17 cellular contexts compared by ENCODE assay signal in the genomic region with DNA sequence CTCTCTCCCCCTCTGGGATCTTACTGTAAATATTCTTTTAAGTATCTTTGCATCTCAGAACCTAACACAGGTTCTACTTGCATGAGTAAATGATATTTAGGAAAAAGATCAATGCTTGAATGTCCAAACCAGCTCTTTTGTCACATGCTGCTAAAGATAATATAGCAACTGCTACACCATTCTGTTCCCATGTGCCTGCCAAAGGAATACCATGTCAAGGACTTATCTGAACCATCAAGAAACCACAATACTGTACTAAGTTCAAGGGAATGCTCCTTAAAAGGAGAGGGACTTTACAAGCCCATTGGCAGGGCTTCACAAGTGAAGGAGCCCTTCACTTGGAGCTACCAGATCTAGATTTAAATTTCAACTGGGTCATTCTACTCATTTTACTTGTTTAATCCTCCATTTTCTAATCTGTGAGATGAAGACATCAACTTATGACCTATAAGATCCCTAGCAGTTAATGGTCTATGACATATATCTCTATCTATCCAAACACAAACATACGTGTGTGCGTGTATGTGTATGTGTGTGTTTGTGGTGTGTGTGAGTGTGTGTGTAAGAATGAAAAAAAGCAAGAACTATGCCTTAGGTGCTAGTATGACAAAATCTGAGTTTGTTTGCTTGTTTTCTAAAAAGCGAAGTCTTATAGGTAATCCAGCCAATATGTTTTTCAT. TPM values are rescaled to one million over a fixed set of nuclear protein-coding genes. Genes with fewer than 3 reads are reported as not detected.
A peak's percentile ranks its signal among the peaks of the same experiment; 100 is the strongest.
DNase-seq lines count a peak whose midpoint lies in the region; ATAC-seq and TF ChIP-seq lines count a peak whose summit lies in the region.
"Had no signal": no experiment of that assay in that cellular context is flagged by ENCODE, and none has a peak within 500 bp of the region (broad histone marks: within the 10 kb centered on the region; RNA-seq: fewer than 3 reads in every experiment).

No MANE protein-coding gene starts in this region.

- H3K4me3 ChIP-seq in fibroblast of pulmonary artery (replicated peaks; ENCODE audit: low read depth, low read length): no peak overlapping the region
- H3K4me3 ChIP-seq in Peyer's patch: no peak overlapping the region
- H3K4me3 ChIP-seq: SJSA1 had no signal

- H3K4me1 ChIP-seq in Peyer's patch: no peaks in the 10 kb centered on the region
- H3K4me1 ChIP-seq: SJSA1 had no signal

- no peak for TF ChIP-seq POLR2A in Peyer's patch (IDR thresholded peaks at IDR 0.05)

- no peaks in the 10 kb centered on the region for H3K9me3 ChIP-seq in Peyer's patch
- H3K9me3 ChIP-seq: SJSA1 had no signal

- no peaks in the 10 kb centered on the region for H3K36me3 ChIP-seq in Peyer's patch
- H3K36me3 ChIP-seq: SJSA1 had no signal

- no peak for TF ChIP-seq CTCF in fibroblast of pulmonary artery (IDR thresholded peaks at IDR 0.05; ENCODE audit: low read length, missing control alignments)
- TF ChIP-seq CTCF in Peyer's patch (IDR thresholded peaks at IDR 0.05): no peak

- H3K27me3 ChIP-seq in Peyer's patch: no peaks in the 10 kb centered on the region
- H3K27me3 ChIP-seq: SJSA1 had no signal

- H3K27ac ChIP-seq in Peyer's patch: no peak overlapping the region
- H3K27ac ChIP-seq: SJSA1 had no signal

- DNase-seq in fibroblast of pulmonary artery (ENCODE audit: low read depth) (peak; percentile 3), Peyer's patch (no peak), AG20443 (ENCODE audit: low spot score) (no peak), iPS-NIHi7 (ENCODE audit: extremely low spot score) (no peak), NK-92 (lab: John Stamatoyannopoulos, UW; ENCODE audit: unreplicated experiment) (no peak)
- DNase-seq: activated CD4-positive, alpha-beta T cell treated with anti-CD3 and anti-CD28 coated beads for 4 hours; activated naive CD4-positive, alpha-beta T cell treated with anti-CD3 and anti-CD28 coated beads, Interleukin-2, amount 10 ng/mL, durations not matched to agents 7 days and 5 days; C1 segment of cervical spinal cord; cortex of kidney; H7; mammary epithelial cell; NCI-H226 had no signal

- ATAC-seq in GM18498 (IDR thresholded peaks at IDR 0.05; ENCODE audit: unreplicated experiment): peak; percentile 12
- peak; percentile 16 for ATAC-seq in GM21528 (IDR thresholded peaks at IDR 0.05; ENCODE audit: low FRiP score, unreplicated experiment)
- ATAC-seq in HG03354 (IDR thresholded peaks at IDR 0.05; ENCODE audit: poor library complexity, severe bottlenecking, unreplicated experiment): peak; percentile 33

RNA-seq across cellular contexts. Expression of gene SEC62, which starts 13.0 kb away (rescaled TPM):
- 10 to 100 TPM; 33.2 to 96.6 (median 36.8) TPM for total RNA-seq in Peyer's patch

RNA-seq across cellular contexts. Expression of gene SAMD7, which starts 42.2 kb away (rescaled TPM):
- not detected for total RNA-seq in Peyer's patch
- total RNA-seq: H7, mammary epithelial cell, renal cortical epithelial cell, SJSA1 had no signal
